In the genomic region with DNA sequence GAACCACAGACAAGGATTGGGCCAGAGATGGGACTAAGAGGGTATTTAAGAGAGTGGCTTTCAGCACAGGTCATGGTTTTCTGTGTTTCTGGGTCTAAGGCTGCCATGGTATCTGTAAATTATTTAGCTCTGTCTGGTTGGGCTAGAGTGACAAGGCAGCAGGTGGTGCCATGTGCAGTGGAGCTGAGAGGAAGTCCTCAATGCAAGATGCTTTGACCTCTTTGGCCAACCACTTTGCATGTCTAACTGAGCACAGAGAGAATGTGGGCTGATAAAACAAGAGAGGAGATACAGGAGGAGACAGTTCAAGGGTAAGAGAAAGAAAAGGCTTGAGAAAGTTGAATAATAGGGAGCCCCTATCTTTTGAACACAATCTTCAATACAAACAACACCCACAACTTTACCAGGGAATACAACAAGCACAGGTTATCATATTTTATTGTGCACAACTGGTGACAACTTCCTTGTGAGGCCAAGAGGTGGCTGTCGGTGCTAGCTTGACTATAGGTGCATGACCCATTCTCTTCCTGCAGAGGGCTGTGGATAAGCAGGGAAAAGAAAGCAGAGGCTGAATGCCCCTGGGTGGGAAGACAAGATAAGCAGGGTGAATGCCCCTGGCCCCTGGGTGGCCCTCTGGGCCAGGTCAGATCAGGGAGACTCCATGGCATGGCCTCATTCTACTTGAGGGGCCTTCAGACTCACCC, we compare ENCODE assay signal across 13 cellular contexts. TPM values are rescaled to one million over a fixed set of nuclear protein-coding genes. Genes with fewer than 3 reads are reported as not detected.
DNase-seq lines count a peak whose midpoint lies in the region; ATAC-seq and TF ChIP-seq lines count a peak whose summit lies in the region.
"Had no signal": no experiment of that assay in that cellular context is flagged by ENCODE, and none has a peak within 500 bp of the region (broad histone marks: within the 10 kb centered on the region; RNA-seq: fewer than 3 reads in every experiment).

No MANE protein-coding gene starts in this region.

- intact Hi-C loops in lower leg skin (cut with DNase I; ENCODE audit: low total_unique reads): no loop called here
- intact Hi-C loops in CD8-positive, alpha-beta T cell (cut with DNase I, micrococcal nuclease): loop anchor here in 1 of 2 experiments (5.0 kb wide), 1 partner anchor 38 kb away; no protein-coding TSS in a partner anchor

- no peak overlapping the region for H3K27ac Mint-ChIP-seq in activated T-cell treated with anti-CD3 and anti-CD28 coated beads, Interleukin-2, amount 50 U/mL, for 72 hours
- no peak overlapping the region for H3K27ac Mint-ChIP-seq in CD8-positive, alpha-beta T cell

- H3K27ac ChIP-seq in VCaP: no peak overlapping the region
- no peak overlapping the region for H3K27ac ChIP-seq in CD8-positive, alpha-beta T cell (ENCODE audit: low read depth, low read length)
- H3K27ac ChIP-seq: parathyroid adenoma had no signal

- H3K4me1 Mint-ChIP-seq in activated T-cell treated with anti-CD3 and anti-CD28 coated beads, Interleukin-2, amount 50 U/mL, for 72 hours (ENCODE audit: low read depth): no peaks in the 10 kb centered on the region
- H3K4me1 Mint-ChIP-seq in CD8-positive, alpha-beta T cell (ENCODE audit: low read depth): peaks cover 6% of the 10 kb centered on the region

- no peaks in the 10 kb centered on the region for H3K9me3 ChIP-seq in CD8-positive, alpha-beta T cell (ENCODE audit: low read length)

- no peak for TF ChIP-seq POLR2A in lower leg skin (IDR thresholded peaks at IDR 0.05)

- no peaks in the 10 kb centered on the region for H3K27me3 Mint-ChIP-seq in activated T-cell treated with anti-CD3 and anti-CD28 coated beads, Interleukin-2, amount 50 U/mL, for 72 hours (ENCODE audit: low read depth)
- no peaks in the 10 kb centered on the region for H3K27me3 Mint-ChIP-seq in CD8-positive, alpha-beta T cell (ENCODE audit: low read depth)
- H3K27me3 Mint-ChIP-seq: CD4-positive, alpha-beta memory T cell had no signal

- H3K36me3 Mint-ChIP-seq in activated T-cell treated with anti-CD3 and anti-CD28 coated beads, Interleukin-2, amount 50 U/mL, for 72 hours (ENCODE audit: insufficient read depth in 2 of 2): peaks cover 8% of the 10 kb centered on the region in 2 donors
- peaks cover 57% of the 10 kb centered on the region for H3K36me3 Mint-ChIP-seq in CD8-positive, alpha-beta T cell

- DNase-seq in ELR (ENCODE audit: low read depth) (peak; percentile 20), SKM-1 treated with dmso at 0.1 percent for 144 hours (lab: John Stamatoyannopoulos, UW; ENCODE audit: unreplicated experiment) (no peak), lower leg skin (ENCODE audit: low spot score in 2 of 2) (no peak)
- DNase-seq in activated T-cell treated with anti-CD3 and anti-CD28 coated beads, Interleukin-2, amount 50 U/mL, for 72 hours: no peak
- DNase-seq in CD8-positive, alpha-beta T cell: no peak
- DNase-seq: activated naive CD4-positive, alpha-beta T cell treated with Interleukin-2 at 50 U/mL for 16 hours; CD4-positive, alpha-beta memory T cell; stimulated activated naive CD8-positive, alpha-beta T cell treated with anti-CD3 and anti-CD28 coated beads, Interleukin-15, Interleukin-2, amounts not matched to agents 100 U/mL and 50 U/mL, for 24 hours had no signal

- TF ChIP-seq CTCF in VCaP (conservative IDR thresholded peaks at IDR 0.05) (0 out of 2 replicates have a peak, but pooled peaks have one; percentile 4), lower leg skin (IDR thresholded peaks at IDR 0.05) (no peak)
- TF ChIP-seq CTCF in CD8-positive, alpha-beta T cell (IDR thresholded peaks at IDR 0.05): no peak

- H3K4me3 ChIP-seq in lower leg skin (ENCODE audit: low read depth, poor library complexity, severe bottlenecking): no peak overlapping the region
- no peak overlapping the region for H3K4me3 ChIP-seq in CD8-positive, alpha-beta T cell (ENCODE audit: low read depth, low read length)

- CTCF ChIA-PET in CD8-positive, alpha-beta T cell (lab: Charles Lee): interaction anchor here (1.0 to 1.4 kb wide), 3 partner anchors 14 to 112 kb away, joined by 3 read pairs; no protein-coding TSS in a partner anchor

- H3K36me3 ChIP-seq in CD8-positive, alpha-beta T cell (ENCODE audit: insufficient read depth, low read length): peaks cover 4% of the 10 kb centered on the region

- no peak overlapping the region for H3K4me3 Mint-ChIP-seq in activated T-cell treated with anti-CD3 and anti-CD28 coated beads, Interleukin-2, amount 50 U/mL, for 72 hours
- H3K4me3 Mint-ChIP-seq in CD8-positive, alpha-beta T cell: no peak overlapping the region
- H3K4me3 Mint-ChIP-seq: CD4-positive, alpha-beta memory T cell had no signal

- POLR2A ChIA-PET in CD8-positive, alpha-beta T cell (lab: Charles Lee): no interaction called here

- no peaks in the 10 kb centered on the region for H3K4me1 ChIP-seq in CD8-positive, alpha-beta T cell (ENCODE audit: insufficient read depth, low read length)
- H3K4me1 ChIP-seq: parathyroid adenoma had no signal

- H3K27me3 ChIP-seq in CD8-positive, alpha-beta T cell (ENCODE audit: insufficient read depth, low read length): no peaks in the 10 kb centered on the region

- 68 to 71% methylated on average over 1 of the region's 1 CpG for WGBS in lower leg skin, 2 donors

- H3K9me3 Mint-ChIP-seq in activated T-cell treated with anti-CD3 and anti-CD28 coated beads, Interleukin-2, amount 50 U/mL, for 72 hours: peaks cover 1 to 2% of the 10 kb centered on the region in 2 donors
- peaks cover 2% of the 10 kb centered on the region for H3K9me3 Mint-ChIP-seq in CD8-positive, alpha-beta T cell

- peak; percentile 95 for ATAC-seq in GM19463 (IDR thresholded peaks at IDR 0.05; ENCODE audit: unreplicated experiment)
- peak; percentile 79 for ATAC-seq in HG03103 (IDR thresholded peaks at IDR 0.05; ENCODE audit: low read depth, unreplicated experiment)
- no peak for ATAC-seq in activated T-cell treated with anti-CD3 and anti-CD28 coated beads, Interleukin-2, amount 50 U/mL, for 72 hours (replicated peaks in 1 of 2)
- ATAC-seq in CD8-positive, alpha-beta T cell: no peak
- ATAC-seq: SK-N-SH treated with all-trans-retinoic acid at 6 μM for 48 hours; stimulated activated naive CD8-positive, alpha-beta T cell treated with anti-CD3 and anti-CD28 coated beads, Interleukin-15, Interleukin-2, amounts not matched to agents 100 U/mL and 50 U/mL, for 24 hours had no signal

RNA-seq across cellular contexts. Expression of gene FLACC1, which starts 12.3 kb away (rescaled TPM):
- total RNA-seq in lower leg skin: under 1 TPM in 3 of 4 donors, not detected in 1; 0.42 to 0.69 (median 0.59) TPM
- 1 to 10 TPM; 3.3 to 3.7 TPM for total RNA-seq in activated T-cell treated with anti-CD3 and anti-CD28 coated beads, Interleukin-2, amount 50 U/mL, for 72 hours
- 1 to 10 TPM; 2.4 to 3.8 TPM for total RNA-seq in CD8-positive, alpha-beta T cell

Comparison
In these comparisons a context has a peak if more than half of its experiments do, and no peak if none do; other contexts are left out.
1. ATAC-seq: peak in GM19463 (single experiment) and HG03103 (single experiment); none in activated T-cell treated with anti-CD3 and anti-CD28 coated beads, Interleukin-2, amount 50 U/mL, for 72 hours (0 of 2) and CD8-positive, alpha-beta T cell (single experiment).